ENCODE assay signal across 8 cellular contexts in genomic region chr1:167043752-167044488, GRCh38. TPM values are rescaled to one million over a fixed set of nuclear protein-coding genes. Genes with fewer than 3 reads are reported as not detected.
DNase-seq lines count a peak whose midpoint lies in the region; ATAC-seq and TF ChIP-seq lines count a peak whose summit lies in the region.

No MANE protein-coding gene starts in this region.

- in situ Hi-C loops in KBM-7 (cut with MboI; ENCODE audit: low pct_unique_long_range_greater_than_20kb, low sequenced_read_pairs): no loop called here

- intact Hi-C loops in heart left ventricle (cut with DNase I): no loop called here
- intact Hi-C loops in sciatic nerve (cut with DNase I): no loop called here

- ATAC-seq in GM21515 (IDR thresholded peaks at IDR 0.05; ENCODE audit: unreplicated experiment): peak; percentile 98
- ATAC-seq in heart left ventricle: peak; percentile 77 to 96 (median 95)
- peak; percentile 74 for ATAC-seq in sciatic nerve

- H3K36me3 ChIP-seq in heart left ventricle: no peaks in the 10 kb centered on the region

- H3K9me3 ChIP-seq in heart left ventricle: no peaks in the 10 kb centered on the region

- H3K4me1 ChIP-seq in heart left ventricle: peaks cover 0 to 13% (median 0%) of the 10 kb centered on the region in 12 donors

- 23 to 31% (median 27%) methylated on average over 14 to 21 of the region's 21 CpGs for WGBS in heart left ventricle, 4 donors

- H3K27me3 ChIP-seq in heart left ventricle: peaks cover 0 to 35% (median 0%) of the 10 kb centered on the region in 9 donors

- peak; percentile 88 for DNase-seq in DMS 273 (lab: John Stamatoyannopoulos, UW; ENCODE audit: unreplicated experiment)
- peak; percentile 85 for DNase-seq in KBM-7
- DNase-seq in RPMI7951 (ENCODE audit: low read depth): peak; percentile 30
- DNase-seq in activated gamma-delta T cell (lab: John Stamatoyannopoulos, UW): peak; percentile 26
- peak; percentile 52 to 81 (median 64) for DNase-seq in heart left ventricle
- no peak for DNase-seq in sciatic nerve (ENCODE audit: low spot score)
- no peak for DNase-seq in GF-D8 (lab: John Stamatoyannopoulos, UW)

- TF ChIP-seq CTCF in heart left ventricle (IDR thresholded peaks at IDR 0.05): no peak

- H3K27ac ChIP-seq in heart left ventricle: no peak overlapping the region

- H3K4me3 ChIP-seq in heart left ventricle: peak overlapping the region in 10 of 12 donors; percentile 13 to 51 (median 44)

- no peak for TF ChIP-seq POLR2A in heart left ventricle (IDR thresholded peaks at IDR 0.05)

RNA-seq across cellular contexts. Expression of gene GPA33, which starts 46.3 kb away (rescaled TPM):
- total RNA-seq in RPMI7951 (2014; rRNA removed; shearing (Covaris generic)): 0.36 and 0.68 TPM in 2 replicates
- total RNA-seq in heart left ventricle: 1 to 10 TPM in 5 of 9 donors, under 1 TPM in 3, not detected in 1; 0.50 to 3.6 (median 1.4) TPM
- polyA plus RNA-seq in heart left ventricle: under 1 TPM; 0.15 to 0.88 TPM
- not detected for total RNA-seq in sciatic nerve

RNA-seq across cellular contexts. Expression of gene STYXL2, which starts 50.0 kb away (rescaled TPM):
- total RNA-seq in RPMI7951 (2014; rRNA removed; shearing (Covaris generic)): 0.10 and 0.36 TPM in 2 replicates
- 100 to 1,000 TPM; 108 to 329 (median 163) TPM for total RNA-seq in heart left ventricle
- polyA plus RNA-seq in heart left ventricle: 10 to 100 TPM; 55.0 to 77.1 TPM
- total RNA-seq in sciatic nerve: 0.22 TPM

RNA-seq across cellular contexts. Expression of gene MAEL, which starts 54.8 kb away (rescaled TPM):
- total RNA-seq in RPMI7951 (2014; rRNA removed; shearing (Covaris generic)): 0.12 and 0.39 TPM in 2 replicates
- total RNA-seq in heart left ventricle (1 to 10 TPM; 1.6 to 6.8 (median 3.4) TPM), sciatic nerve (0.62 TPM)
- 1 to 10 TPM in 1 of 2 donors, under 1 TPM in 1; 0.62 to 1.5 TPM for polyA plus RNA-seq in heart left ventricle

Comparison
In these comparisons a context has a peak if more than half of its experiments do, and no peak if none do; other contexts are left out.
1. DNase-seq: peak in DMS 273 (single experiment), KBM-7 (single experiment), RPMI7951 (single experiment), activated gamma-delta T cell (single experiment) and heart left ventricle (5 of 5); none in sciatic nerve (single experiment) and GF-D8 (single experiment).
2. RNA of gene STYXL2, which starts 50.0 kb away (total RNA-seq): 108 to 329 TPM in heart left ventricle; 0.10 to 0.36 TPM in RPMI7951 and 0.22 TPM in sciatic nerve (single experiment); every median in the first group is over 10 times any median in the second.
3. Peak in every context shown above with its lines, with median percentiles within 50 percentile points of each other: ATAC-seq.